1 cellular context compared by ENCODE assay signal in the genomic region with DNA sequence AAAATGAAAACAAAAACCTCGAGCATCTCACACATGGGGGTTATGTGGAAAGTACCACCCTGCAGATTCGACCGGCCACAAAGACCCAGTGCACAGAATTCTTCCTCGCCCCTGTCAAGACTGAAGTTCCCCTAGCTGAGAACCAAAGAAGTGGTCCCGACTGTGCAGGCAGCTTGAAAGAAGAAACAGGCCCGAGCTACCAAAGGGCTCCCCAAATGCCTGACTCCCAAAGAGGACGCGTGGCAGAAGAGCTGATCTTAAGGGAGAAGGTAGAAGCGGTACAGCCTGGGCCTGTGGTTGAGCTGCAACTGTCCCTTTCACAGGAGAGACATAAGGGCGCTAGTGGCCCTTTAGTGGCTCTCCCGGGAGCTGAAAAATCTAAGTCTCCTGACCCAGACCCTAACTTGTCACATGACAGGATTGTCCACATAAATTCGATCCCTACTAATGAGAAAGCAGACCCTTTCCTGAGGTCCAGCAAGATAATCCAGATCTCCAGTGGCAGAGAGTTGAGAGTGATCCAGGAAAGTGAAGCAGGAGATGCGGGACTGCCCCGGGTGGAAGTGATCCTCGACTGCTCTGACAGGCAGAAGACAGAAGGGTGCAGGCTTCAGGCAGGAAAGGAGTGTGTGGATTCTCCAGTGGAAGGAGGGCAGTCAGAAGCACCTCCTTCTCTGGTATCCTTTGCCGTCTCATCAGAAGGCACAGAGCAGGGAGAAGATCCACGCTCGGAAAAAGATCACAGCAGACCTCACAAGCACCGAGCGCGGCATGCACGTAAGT.
TF ChIP-seq lines count a peak whose summit lies in the region.

No MANE protein-coding gene starts in this region.

TF ChIP-seq in H1, 55 proteins besides CTCF, POLR2A, EP300 and RAD21 (continued from another document):
- TF ChIP-seq NANOG (IDR thresholded peaks at IDR 0.05; ENCODE audit: insufficient read depth, low read depth, low read length, poor library complexity, severe bottlenecking) (no peak), NRF1 (IDR thresholded peaks at IDR 0.05; ENCODE audit: low read depth, low read length) (no peak), CHD1 (IDR thresholded peaks at IDR 0.05; ENCODE audit: low read depth, low read length) (no peak), TAF1 (IDR thresholded peaks at IDR 0.05; ENCODE audit: low read depth, low read length) (no peak), SIRT6 (IDR thresholded peaks at IDR 0.05; ENCODE audit: low read length) (no peak), RBBP5 (IDR thresholded peaks at IDR 0.05; ENCODE audit: borderline replicate concordance, low read depth, low read length) (no peak), BACH1 (IDR thresholded peaks at IDR 0.05; ENCODE audit: low read length) (no peak), EZH2 (IDR thresholded peaks at IDR 0.05; ENCODE audit: low read depth, low read length, severe bottlenecking) (no peak), KDM4A (IDR thresholded peaks at IDR 0.05; ENCODE audit: low read depth, low read length, severe bottlenecking) (no peak)
- TF ChIP-seq, protein P1, sequence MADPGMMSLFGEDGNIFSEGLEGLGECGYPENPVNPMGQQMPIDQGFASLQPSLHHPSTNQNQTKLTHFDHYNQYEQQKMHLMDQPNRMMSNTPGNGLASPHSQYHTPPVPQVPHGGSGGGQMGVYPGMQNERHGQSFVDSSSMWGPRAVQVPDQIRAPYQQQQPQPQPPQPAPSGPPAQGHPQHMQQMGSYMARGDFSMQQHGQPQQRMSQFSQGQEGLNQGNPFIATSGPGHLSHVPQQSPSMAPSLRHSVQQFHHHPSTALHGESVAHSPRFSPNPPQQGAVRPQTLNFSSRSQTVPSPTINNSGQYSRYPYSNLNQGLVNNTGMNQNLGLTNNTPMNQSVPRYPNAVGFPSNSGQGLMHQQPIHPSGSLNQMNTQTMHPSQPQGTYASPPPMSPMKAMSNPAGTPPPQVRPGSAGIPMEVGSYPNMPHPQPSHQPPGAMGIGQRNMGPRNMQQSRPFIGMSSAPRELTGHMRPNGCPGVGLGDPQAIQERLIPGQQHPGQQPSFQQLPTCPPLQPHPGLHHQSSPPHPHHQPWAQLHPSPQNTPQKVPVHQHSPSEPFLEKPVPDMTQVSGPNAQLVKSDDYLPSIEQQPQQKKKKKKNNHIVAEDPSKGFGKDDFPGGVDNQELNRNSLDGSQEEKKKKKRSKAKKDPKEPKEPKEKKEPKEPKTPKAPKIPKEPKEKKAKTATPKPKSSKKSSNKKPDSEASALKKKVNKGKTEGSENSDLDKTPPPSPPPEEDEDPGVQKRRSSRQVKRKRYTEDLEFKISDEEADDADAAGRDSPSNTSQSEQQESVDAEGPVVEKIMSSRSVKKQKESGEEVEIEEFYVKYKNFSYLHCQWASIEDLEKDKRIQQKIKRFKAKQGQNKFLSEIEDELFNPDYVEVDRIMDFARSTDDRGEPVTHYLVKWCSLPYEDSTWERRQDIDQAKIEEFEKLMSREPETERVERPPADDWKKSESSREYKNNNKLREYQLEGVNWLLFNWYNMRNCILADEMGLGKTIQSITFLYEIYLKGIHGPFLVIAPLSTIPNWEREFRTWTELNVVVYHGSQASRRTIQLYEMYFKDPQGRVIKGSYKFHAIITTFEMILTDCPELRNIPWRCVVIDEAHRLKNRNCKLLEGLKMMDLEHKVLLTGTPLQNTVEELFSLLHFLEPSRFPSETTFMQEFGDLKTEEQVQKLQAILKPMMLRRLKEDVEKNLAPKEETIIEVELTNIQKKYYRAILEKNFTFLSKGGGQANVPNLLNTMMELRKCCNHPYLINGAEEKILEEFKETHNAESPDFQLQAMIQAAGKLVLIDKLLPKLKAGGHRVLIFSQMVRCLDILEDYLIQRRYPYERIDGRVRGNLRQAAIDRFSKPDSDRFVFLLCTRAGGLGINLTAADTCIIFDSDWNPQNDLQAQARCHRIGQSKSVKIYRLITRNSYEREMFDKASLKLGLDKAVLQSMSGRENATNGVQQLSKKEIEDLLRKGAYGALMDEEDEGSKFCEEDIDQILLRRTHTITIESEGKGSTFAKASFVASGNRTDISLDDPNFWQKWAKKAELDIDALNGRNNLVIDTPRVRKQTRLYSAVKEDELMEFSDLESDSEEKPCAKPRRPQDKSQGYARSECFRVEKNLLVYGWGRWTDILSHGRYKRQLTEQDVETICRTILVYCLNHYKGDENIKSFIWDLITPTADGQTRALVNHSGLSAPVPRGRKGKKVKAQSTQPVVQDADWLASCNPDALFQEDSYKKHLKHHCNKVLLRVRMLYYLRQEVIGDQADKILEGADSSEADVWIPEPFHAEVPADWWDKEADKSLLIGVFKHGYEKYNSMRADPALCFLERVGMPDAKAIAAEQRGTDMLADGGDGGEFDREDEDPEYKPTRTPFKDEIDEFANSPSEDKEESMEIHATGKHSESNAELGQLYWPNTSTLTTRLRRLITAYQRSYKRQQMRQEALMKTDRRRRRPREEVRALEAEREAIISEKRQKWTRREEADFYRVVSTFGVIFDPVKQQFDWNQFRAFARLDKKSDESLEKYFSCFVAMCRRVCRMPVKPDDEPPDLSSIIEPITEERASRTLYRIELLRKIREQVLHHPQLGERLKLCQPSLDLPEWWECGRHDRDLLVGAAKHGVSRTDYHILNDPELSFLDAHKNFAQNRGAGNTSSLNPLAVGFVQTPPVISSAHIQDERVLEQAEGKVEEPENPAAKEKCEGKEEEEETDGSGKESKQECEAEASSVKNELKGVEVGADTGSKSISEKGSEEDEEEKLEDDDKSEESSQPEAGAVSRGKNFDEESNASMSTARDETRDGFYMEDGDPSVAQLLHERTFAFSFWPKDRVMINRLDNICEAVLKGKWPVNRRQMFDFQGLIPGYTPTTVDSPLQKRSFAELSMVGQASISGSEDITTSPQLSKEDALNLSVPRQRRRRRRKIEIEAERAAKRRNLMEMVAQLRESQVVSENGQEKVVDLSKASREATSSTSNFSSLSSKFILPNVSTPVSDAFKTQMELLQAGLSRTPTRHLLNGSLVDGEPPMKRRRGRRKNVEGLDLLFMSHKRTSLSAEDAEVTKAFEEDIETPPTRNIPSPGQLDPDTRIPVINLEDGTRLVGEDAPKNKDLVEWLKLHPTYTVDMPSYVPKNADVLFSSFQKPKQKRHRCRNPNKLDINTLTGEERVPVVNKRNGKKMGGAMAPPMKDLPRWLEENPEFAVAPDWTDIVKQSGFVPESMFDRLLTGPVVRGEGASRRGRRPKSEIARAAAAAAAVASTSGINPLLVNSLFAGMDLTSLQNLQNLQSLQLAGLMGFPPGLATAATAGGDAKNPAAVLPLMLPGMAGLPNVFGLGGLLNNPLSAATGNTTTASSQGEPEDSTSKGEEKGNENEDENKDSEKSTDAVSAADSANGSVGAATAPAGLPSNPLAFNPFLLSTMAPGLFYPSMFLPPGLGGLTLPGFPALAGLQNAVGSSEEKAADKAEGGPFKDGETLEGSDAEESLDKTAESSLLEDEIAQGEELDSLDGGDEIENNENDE (IDR thresholded peaks at IDR 0.05; ENCODE audit: insufficient replicate concordance, low read length) = no peak
- TF ChIP-seq, protein P2, sequence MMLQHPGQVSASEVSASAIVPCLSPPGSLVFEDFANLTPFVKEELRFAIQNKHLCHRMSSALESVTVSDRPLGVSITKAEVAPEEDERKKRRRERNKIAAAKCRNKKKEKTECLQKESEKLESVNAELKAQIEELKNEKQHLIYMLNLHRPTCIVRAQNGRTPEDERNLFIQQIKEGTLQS (IDR thresholded peaks at IDR 0.05; ENCODE audit: insufficient read depth, low read depth, low read length) = no peak
